ENCODE assay signal across 8 cellular contexts in the genomic region with DNA sequence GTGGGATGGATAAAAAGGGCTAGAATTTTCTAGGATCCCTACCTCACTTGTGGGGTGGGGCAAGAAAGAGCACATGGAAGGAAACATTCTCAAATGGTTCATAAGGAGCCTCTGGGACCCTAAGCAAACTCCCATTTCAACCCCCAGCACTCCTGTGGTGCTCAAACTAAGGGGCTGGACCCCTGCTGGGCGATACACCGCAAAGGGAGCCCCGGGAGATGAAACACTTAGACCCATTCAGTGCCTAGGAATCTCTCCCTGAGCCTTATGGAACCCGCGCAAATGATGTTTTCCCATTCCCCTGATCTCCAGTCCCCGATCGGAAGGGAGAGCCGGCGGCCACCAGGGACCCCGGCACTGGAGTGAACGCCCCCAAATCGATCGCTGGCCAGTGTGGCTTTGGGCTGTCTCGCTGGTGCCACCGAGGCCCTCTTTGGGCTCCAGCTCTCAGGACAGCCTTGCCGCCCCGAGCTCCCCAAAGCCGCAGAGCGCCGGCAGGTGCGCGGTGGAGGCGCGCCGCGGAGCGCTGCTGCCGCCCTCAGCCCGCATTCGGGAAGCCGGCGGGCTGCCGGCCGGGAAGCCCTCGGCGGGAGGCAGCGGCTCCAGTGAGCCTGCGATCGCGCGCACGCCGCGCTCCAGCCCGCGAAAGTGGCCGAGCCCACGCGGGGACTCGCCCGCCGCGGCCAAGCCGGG. TPM values are rescaled to one million over a fixed set of nuclear protein-coding genes. Genes with fewer than 3 reads are reported as not detected.
A peak's percentile ranks its signal among the peaks of the same experiment; 100 is the strongest.
DNase-seq lines count a peak whose midpoint lies in the region; ATAC-seq, FAIRE-seq and TF ChIP-seq lines count a peak whose summit lies in the region.

No MANE protein-coding gene starts in this region.

- H3K4me1 Mint-ChIP-seq in CD8-positive, alpha-beta T cell (ENCODE audit: low read depth): peaks cover 8% of the 10 kb centered on the region

- H3K36me3 Mint-ChIP-seq in CD8-positive, alpha-beta T cell: no peaks in the 10 kb centered on the region

- no peak overlapping the region for H3K4me2 ChIP-seq in OCI-LY7 (ENCODE audit: low read length)

- peak overlapping the region; percentile 77 for H3K4me3 Mint-ChIP-seq in CD8-positive, alpha-beta T cell

- H3K36me3 ChIP-seq in CD8-positive, alpha-beta T cell (ENCODE audit: insufficient read depth, low read length): no peaks in the 10 kb centered on the region
- H3K36me3 ChIP-seq in HUES48 (ENCODE audit: control insufficient read depth, insufficient read depth, low read length): no peaks in the 10 kb centered on the region
- H3K36me3 ChIP-seq in ascending aorta: no peaks in the 10 kb centered on the region
- no peaks in the 10 kb centered on the region for H3K36me3 ChIP-seq in iPS-18a (ENCODE audit: control insufficient read depth, low read depth, low read length)
- H3K36me3 ChIP-seq in small intestine (ENCODE audit: control insufficient read depth in 2 of 2, insufficient read depth in 2 of 2, low read length in 2 of 2): no peaks in the 10 kb centered on the region
- H3K36me3 ChIP-seq in OCI-LY7 (ENCODE audit: insufficient read depth, low read length): no peaks in the 10 kb centered on the region

- H3K27ac Mint-ChIP-seq in CD8-positive, alpha-beta T cell: no peak overlapping the region

- H3K9me3 ChIP-seq in CD8-positive, alpha-beta T cell (ENCODE audit: low read length): no peaks in the 10 kb centered on the region
- no peaks in the 10 kb centered on the region for H3K9me3 ChIP-seq in HUES48 (ENCODE audit: control insufficient read depth, insufficient read depth, low read length)
- H3K9me3 ChIP-seq in ascending aorta: no peaks in the 10 kb centered on the region
- no peaks in the 10 kb centered on the region for H3K9me3 ChIP-seq in iPS-18a (ENCODE audit: control insufficient read depth, low read depth, low read length)
- no peaks in the 10 kb centered on the region for H3K9me3 ChIP-seq in small intestine (ENCODE audit: control insufficient read depth, low read depth)
- no peaks in the 10 kb centered on the region for H3K9me3 ChIP-seq in OCI-LY7 (ENCODE audit: low read length)

- H3K9me3 Mint-ChIP-seq in CD8-positive, alpha-beta T cell: no peaks in the 10 kb centered on the region

- no peak for TF ChIP-seq CTCF in CD8-positive, alpha-beta T cell (IDR thresholded peaks at IDR 0.05)
- no peak for TF ChIP-seq CTCF in ascending aorta (IDR thresholded peaks at IDR 0.05)
- TF ChIP-seq CTCF in OCI-LY7 (conservative IDR thresholded peaks at IDR 0.05; ENCODE audit: low read length): no peak

- no peak for ATAC-seq in CD8-positive, alpha-beta T cell
- no peak for ATAC-seq in HG03571 (IDR thresholded peaks at IDR 0.05; ENCODE audit: unreplicated experiment)

- H3K9ac ChIP-seq in HUES48 (ENCODE audit: low read depth, low read length): no peak overlapping the region
- H3K9ac ChIP-seq in iPS-18a (ENCODE audit: low read length): no peak overlapping the region

- peak in 1 of 7 experiments; percentile 49 for DNase-seq in CD8-positive, alpha-beta T cell
- no peak for DNase-seq in ascending aorta (ENCODE audit: low spot score in 2 of 2)
- DNase-seq in small intestine: peak; percentile 55
- DNase-seq in DMS79 (lab: John Stamatoyannopoulos, UW): no peak
- no peak for DNase-seq in OCI-LY7 (ENCODE audit: low spot score)

- CTCF ChIA-PET in CD8-positive, alpha-beta T cell (lab: Charles Lee): interaction anchor here (10.1 kb wide), 1 partner anchor 220 kb away, joined by 150 read pairs; no protein-coding TSS in a partner anchor
- CTCF ChIA-PET in OCI-LY7 (lab: Charles Lee; ENCODE audit: unreplicated experiment): no interaction called here

- H3K4me1 ChIP-seq in CD8-positive, alpha-beta T cell (ENCODE audit: insufficient read depth, low read length): peaks cover 4% of the 10 kb centered on the region
- H3K4me1 ChIP-seq in HUES48 (ENCODE audit: control insufficient read depth, insufficient read depth, low read length) (peaks cover 22% of the 10 kb centered on the region), ascending aorta (peaks cover 7 to 30% of the 10 kb centered on the region in 2 donors), iPS-18a (ENCODE audit: control insufficient read depth, low read depth, low read length) (peaks cover 19% of the 10 kb centered on the region), small intestine (ENCODE audit: control insufficient read depth in 2 of 2, insufficient read depth in 1 of 2, low read depth in 1 of 2, low read length in 1 of 2) (peaks cover 0 to 8% of the 10 kb centered on the region in 2 donors), OCI-LY7 (ENCODE audit: insufficient read depth, low read length, poor library complexity, severe bottlenecking) (peaks cover 7% of the 10 kb centered on the region)

- H3K79me2 ChIP-seq in OCI-LY7 (ENCODE audit: insufficient read depth, low read depth, low read length): no peaks in the 10 kb centered on the region

- POLR2A ChIA-PET in CD8-positive, alpha-beta T cell (lab: Charles Lee): interaction anchor here (1.9 kb wide), 1 partner anchor 16 kb away, joined by 4 read pairs; no protein-coding TSS in a partner anchor
- POLR2A ChIA-PET in OCI-LY7 (lab: Charles Lee): no interaction called here

- H3K9me2 ChIP-seq in OCI-LY7 (ENCODE audit: insufficient read depth, low read length): no peaks in the 10 kb centered on the region

- intact Hi-C loops in CD8-positive, alpha-beta T cell (cut with DNase I, micrococcal nuclease): loop anchor here (10.0 kb wide), 1 partner anchor 418 kb away; no protein-coding TSS in a partner anchor
- intact Hi-C loops in ascending aorta (cut with DNase I) (loop anchor here (2.0 to 5.0 kb wide), 4 partner anchors 110 to 421 kb away; no protein-coding TSS in a partner anchor), OCI-LY7 (cut with micrococcal nuclease; ENCODE audit: unreplicated experiment) (no loop called here)

- no TSS peak for BruUV-seq in OCI-LY7 (replicated peaks; lab: Mats Ljungman, UMichigan)

- peak overlapping the region; percentile 78 for H3K4me3 ChIP-seq in CD8-positive, alpha-beta T cell (ENCODE audit: low read depth, low read length)
- H3K4me3 ChIP-seq in HUES48 (ENCODE audit: low read depth, low read length) (peak overlapping the region; percentile 62), ascending aorta (peak overlapping the region; percentile 75 to 96), iPS-18a (ENCODE audit: low read length) (peak overlapping the region; percentile 67), small intestine (ENCODE audit: low read depth in 1 of 2, low read length in 2 of 2) (peak overlapping the region; percentile 68 to 72), OCI-LY7 (ENCODE audit: low read depth, low read length, poor library complexity, severe bottlenecking) (no peak overlapping the region)

- no peaks in the 10 kb centered on the region for H3K27me3 ChIP-seq in CD8-positive, alpha-beta T cell (ENCODE audit: insufficient read depth, low read length)
- H3K27me3 ChIP-seq in HUES48 (ENCODE audit: control insufficient read depth, insufficient read depth, low read length): peaks cover 70% of the 10 kb centered on the region
- no peaks in the 10 kb centered on the region for H3K27me3 ChIP-seq in ascending aorta
- H3K27me3 ChIP-seq in iPS-18a (ENCODE audit: control insufficient read depth, insufficient read depth, low read length): peaks cover 69% of the 10 kb centered on the region
- no peaks in the 10 kb centered on the region for H3K27me3 ChIP-seq in small intestine (ENCODE audit: control insufficient read depth in 2 of 2, insufficient read depth in 2 of 2, low read length in 2 of 2)

- peaks cover 21% of the 10 kb centered on the region for H3K27me3 Mint-ChIP-seq in CD8-positive, alpha-beta T cell (ENCODE audit: low read depth)

- FAIRE-seq in small intestine (lab: Jason Lieb, UNC): no peak

- 1 to 3% (median 2%) methylated on average over 22 to 54 of the region's 54 CpGs for WGBS in small intestine, 3 donors

- H4K20me1 ChIP-seq in OCI-LY7 (ENCODE audit: insufficient read depth, low read length): no peaks in the 10 kb centered on the region

- H3K27ac ChIP-seq in CD8-positive, alpha-beta T cell (ENCODE audit: low read depth, low read length): no peak overlapping the region
- H3K27ac ChIP-seq in HUES48 (ENCODE audit: low read depth, low read length) (no peak overlapping the region), ascending aorta (peak overlapping the region; percentile 91 to 95), iPS-18a (ENCODE audit: low read length) (no peak overlapping the region), small intestine (ENCODE audit: low read depth in 1 of 2, low read length in 1 of 2) (peak overlapping the region; percentile 85 to 91), OCI-LY7 (ENCODE audit: low read depth, low read length, poor library complexity, severe bottlenecking) (no peak overlapping the region)

- no peak overlapping the region for H2AFZ ChIP-seq in OCI-LY7 (ENCODE audit: low read length)

RNA-seq across cellular contexts. Expression of a gene that starts 1.2 kb away (rescaled TPM):
- 1 to 10 TPM; 1.3 to 1.9 TPM for total RNA-seq in CD8-positive, alpha-beta T cell
- 33.0 TPM for total RNA-seq in ascending aorta
- polyA plus RNA-seq in small intestine: 10 to 100 TPM; 10.7 to 17.8 (median 12.5) TPM
- total RNA-seq in OCI-LY7 (2014; rRNA removed; shearing (Covaris generic)): not detected in 2 replicates
- 0.20 and 0.23 TPM in 2 replicates for total RNA-seq in OCI-LY7 (2022)

Comparison
In these comparisons a context has a peak if more than half of its experiments do, and no peak if none do; other contexts are left out.
1. H3K27ac ChIP-seq: peak in ascending aorta (2 of 2) and small intestine (2 of 2); none in CD8-positive, alpha-beta T cell (single experiment), HUES48 (single experiment), iPS-18a (single experiment) and OCI-LY7 (single experiment).
2. RNA of a gene that starts 1.2 kb away (total RNA-seq): 33.0 TPM in ascending aorta (single experiment); 1.3 to 1.9 TPM in CD8-positive, alpha-beta T cell and 0.20 to 0.23 TPM in OCI-LY7; every median in the first group is over 10 times any median in the second.